ENCODE assay signal across 14 cellular contexts in genomic region chr16:68873635-68874471, GRCh38.
"Had no signal": no experiment of that assay in that cellular context is flagged by ENCODE, and none has a peak within 500 bp of the region (broad histone marks: within the 10 kb centered on the region; RNA-seq: fewer than 3 reads in every experiment).

No MANE protein-coding gene starts in this region.

- H3K27ac ChIP-seq: dorsolateral prefrontal cortex, ovary, sigmoid colon had no signal

- ATAC-seq: stimulated activated effector memory CD8-positive, alpha-beta T cell treated with anti-CD3 and anti-CD28 coated beads, Interleukin-12 subunit alpha, Interleukin-12 subunit beta, amount 100 ng/mL, for 72 hours had no signal

- H3K4me1 Mint-ChIP-seq: stimulated activated effector memory CD8-positive, alpha-beta T cell treated with anti-CD3 and anti-CD28 coated beads, Interleukin-12 subunit alpha, Interleukin-12 subunit beta, amount 100 ng/mL, for 72 hours had no signal

- H3K4me3 Mint-ChIP-seq: activated naive CD4-positive, alpha-beta T cell treated with anti-CD3 and anti-CD28 coated beads, Interleukin-2, amount 10 ng/mL, durations not matched to agents 7 days and 5 days; stimulated activated effector memory CD8-positive, alpha-beta T cell treated with anti-CD3 and anti-CD28 coated beads, Interleukin-12 subunit alpha, Interleukin-12 subunit beta, amount 100 ng/mL, for 72 hours had no signal

- H3K4me1 ChIP-seq: sigmoid colon had no signal

- H3K4me3 ChIP-seq: dorsolateral prefrontal cortex, ovary, sigmoid colon had no signal

- H3K27ac Mint-ChIP-seq: activated naive CD4-positive, alpha-beta T cell treated with anti-CD3 and anti-CD28 coated beads, Interleukin-2, amount 10 ng/mL, durations not matched to agents 7 days and 5 days; stimulated activated effector memory CD8-positive, alpha-beta T cell treated with anti-CD3 and anti-CD28 coated beads, Interleukin-12 subunit alpha, Interleukin-12 subunit beta, amount 100 ng/mL, for 72 hours had no signal

- DNase-seq: activated CD4-positive, CD25-positive, alpha-beta regulatory T cell treated with anti-CD3 and anti-CD28 coated beads, Interleukin-2, amount 50 U/mL, for 72 hours; activated naive CD4-positive, alpha-beta T cell treated with anti-CD3 and anti-CD28 coated beads, Interleukin-2, amount 10 ng/mL, durations not matched to agents 7 days and 5 days; dorsolateral prefrontal cortex; mesendoderm; ovary; sigmoid colon; stimulated activated CD4-positive, alpha-beta T cell treated with anti-CD3 and anti-CD28 coated beads, Interleukin-2, amount 100 ng/mL, for 24 hours; SW 1271 had no signal

- H3K36me3 ChIP-seq: ovary had no signal

- H3K9me3 Mint-ChIP-seq: activated naive CD4-positive, alpha-beta T cell treated with anti-CD3 and anti-CD28 coated beads, Interleukin-2, amount 10 ng/mL, durations not matched to agents 7 days and 5 days; stimulated activated effector memory CD8-positive, alpha-beta T cell treated with anti-CD3 and anti-CD28 coated beads, Interleukin-12 subunit alpha, Interleukin-12 subunit beta, amount 100 ng/mL, for 72 hours had no signal

- H3K9me3 ChIP-seq: ovary, sigmoid colon had no signal

- H3K27me3 Mint-ChIP-seq: activated naive CD4-positive, alpha-beta T cell treated with anti-CD3 and anti-CD28 coated beads, Interleukin-2, amount 10 ng/mL, durations not matched to agents 7 days and 5 days had no signal

- FAIRE-seq: astrocyte, bronchial epithelial cell, endometrium, keratinocyte, urothelium cell line had no signal
